Comparison of ENCODE assay signal across 19 cellular contexts in the genomic region with DNA sequence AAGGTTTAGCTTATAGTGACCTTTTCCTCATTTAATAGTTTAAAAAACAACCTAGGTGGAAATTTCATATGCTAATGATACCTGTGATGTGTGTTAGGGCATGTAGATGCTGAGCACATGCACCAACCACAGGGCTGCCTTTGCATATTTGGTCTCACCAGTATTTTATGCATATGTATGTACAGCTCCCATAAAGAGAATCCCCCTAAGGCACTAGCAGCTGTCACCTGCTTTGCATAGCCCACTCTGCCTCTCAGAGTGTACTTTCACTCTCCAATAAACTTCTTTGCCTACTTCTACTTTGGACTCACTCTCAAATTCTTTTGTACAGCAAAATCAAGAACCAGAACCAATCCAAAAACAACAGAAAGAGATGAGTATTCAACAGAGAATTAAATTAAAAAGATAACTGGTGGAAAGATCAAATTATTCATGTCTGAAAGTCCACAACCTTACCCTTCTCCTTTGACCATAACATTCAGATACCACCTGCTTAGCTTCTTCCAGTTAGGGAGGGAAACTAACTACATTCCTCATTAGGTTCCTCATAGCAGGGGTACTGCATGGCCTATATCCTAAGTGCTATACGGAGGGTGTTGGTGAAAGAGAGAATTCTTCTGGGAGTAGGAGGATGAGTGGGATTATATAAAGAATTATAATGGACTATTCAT.
A peak's percentile ranks its signal among the peaks of the same experiment; 100 is the strongest.
DNase-seq lines count a peak whose midpoint lies in the region; ATAC-seq and TF ChIP-seq lines count a peak whose summit lies in the region.
"Had no signal": no experiment of that assay in that cellular context is flagged by ENCODE, and none has a peak within 500 bp of the region (broad histone marks: within the 10 kb centered on the region; RNA-seq: fewer than 3 reads in every experiment).

No MANE protein-coding gene starts in this region.

- no peaks in the 10 kb centered on the region for H3K4me1 Mint-ChIP-seq in stimulated activated effector memory CD8-positive, alpha-beta T cell treated with anti-CD3 and anti-CD28 coated beads, Interleukin-12 subunit alpha, Interleukin-12 subunit beta, amount 100 ng/mL, for 72 hours
- H3K4me1 Mint-ChIP-seq in MCF 10A (ENCODE audit: insufficient read depth, unreplicated experiment) = no peaks in the 10 kb centered on the region
- H3K4me1 Mint-ChIP-seq: CD4-positive, CD25-positive, alpha-beta regulatory T cell; CD8-positive, alpha-beta memory T cell had no signal

- H3K36me3 ChIP-seq in SJCRH30 = no peaks in the 10 kb centered on the region
- H3K36me3 ChIP-seq: BE2C, HAP-1 had no signal

- no peaks in the 10 kb centered on the region for H3K27me3 Mint-ChIP-seq in MCF 10A (ENCODE audit: insufficient read depth, unreplicated experiment)
- H3K27me3 Mint-ChIP-seq: CD4-positive, CD25-positive, alpha-beta regulatory T cell; CD8-positive, alpha-beta memory T cell had no signal

- no peak overlapping the region for H3K27ac Mint-ChIP-seq in stimulated activated effector memory CD8-positive, alpha-beta T cell treated with anti-CD3 and anti-CD28 coated beads, Interleukin-12 subunit alpha, Interleukin-12 subunit beta, amount 100 ng/mL, for 72 hours
- no peak overlapping the region for H3K27ac Mint-ChIP-seq in MCF 10A (ENCODE audit: low read depth, unreplicated experiment)
- H3K27ac Mint-ChIP-seq: CD4-positive, CD25-positive, alpha-beta regulatory T cell; CD8-positive, alpha-beta memory T cell had no signal

- no peaks in the 10 kb centered on the region for H3K36me3 Mint-ChIP-seq in stimulated activated effector memory CD8-positive, alpha-beta T cell treated with anti-CD3 and anti-CD28 coated beads, Interleukin-12 subunit alpha, Interleukin-12 subunit beta, amount 100 ng/mL, for 72 hours
- no peaks in the 10 kb centered on the region for H3K36me3 Mint-ChIP-seq in MCF 10A (ENCODE audit: insufficient read depth, unreplicated experiment)
- H3K36me3 Mint-ChIP-seq: CD4-positive, CD25-positive, alpha-beta regulatory T cell; CD8-positive, alpha-beta memory T cell had no signal

- no peak overlapping the region for H3K4me3 ChIP-seq in SJCRH30
- H3K4me3 ChIP-seq: GM23248, HAP-1 had no signal

- peak overlapping the region; percentile 1; the same call in 1 of the 2 replicates for H3K27ac ChIP-seq in SJCRH30
- H3K27ac ChIP-seq: GM23248, HL-60 had no signal

- intact Hi-C loops in MCF 10A (cut with micrococcal nuclease) = no loop called here

- CTCF ChIA-PET in MCF 10A (lab: Yijun Ruan, JAX) = interaction anchor here (0.8 kb wide), 1 partner anchor 21 kb away, joined by 3 read pairs; no protein-coding TSS in a partner anchor

- in situ Hi-C loops in G401 (cut with HindIII; ENCODE audit: low sequenced_read_pairs) = no loop called here

- no peak for TF ChIP-seq CTCF in MCF 10A (IDR thresholded peaks at IDR 0.05; ENCODE audit: unreplicated experiment)
- no peak for TF ChIP-seq CTCF in GM20000 (IDR thresholded peaks at IDR 0.05; ENCODE audit: extremely low read depth, missing control alignments)

- peaks cover 13% of the 10 kb centered on the region for H3K4me1 ChIP-seq in SJCRH30
- H3K4me1 ChIP-seq: BE2C, HAP-1 had no signal

- no peak overlapping the region for H3K4me3 Mint-ChIP-seq in stimulated activated effector memory CD8-positive, alpha-beta T cell treated with anti-CD3 and anti-CD28 coated beads, Interleukin-12 subunit alpha, Interleukin-12 subunit beta, amount 100 ng/mL, for 72 hours
- H3K4me3 Mint-ChIP-seq in MCF 10A (ENCODE audit: unreplicated experiment) = no peak overlapping the region
- H3K4me3 Mint-ChIP-seq: CD8-positive, alpha-beta memory T cell had no signal

- DNase-seq in NCI-H526 (lab: John Stamatoyannopoulos, UW) (peak; percentile 87 to 90), SJCRH30 (peak; percentile 62 to 73), inferior parietal cortex (ENCODE audit: extremely low spot score) (peak; percentile 29), G401 (ENCODE audit: low spot score) (no peak), MCF 10A (ENCODE audit: unreplicated experiment) (no peak), GM20000 (ENCODE audit: low spot score) (no peak)
- DNase-seq in stimulated activated effector memory CD8-positive, alpha-beta T cell treated with anti-CD3 and anti-CD28 coated beads, Interleukin-12 subunit alpha, Interleukin-12 subunit beta, amount 100 ng/mL, for 72 hours (ENCODE audit: low spot score in 2 of 2) = no peak
- DNase-seq: ACHN; BE2C; C1 segment of cervical spinal cord; CD4-positive, CD25-positive, alpha-beta regulatory T cell; CD8-positive, alpha-beta memory T cell; DMS153; DMS79; GF-D8; GM23248 had no signal

- no TSS peak for BruUV-seq in MCF 10A (replicated peaks; lab: Mats Ljungman, UMichigan)

- ATAC-seq in stimulated activated effector memory CD8-positive, alpha-beta T cell treated with anti-CD3 and anti-CD28 coated beads, Interleukin-12 subunit alpha, Interleukin-12 subunit beta, amount 100 ng/mL, for 72 hours = peak; percentile 11
- no peak for ATAC-seq in HG02852 (IDR thresholded peaks at IDR 0.05; ENCODE audit: unreplicated experiment)

- no peaks in the 10 kb centered on the region for H3K9me3 ChIP-seq in SJCRH30 (replicated peaks)
- H3K9me3 ChIP-seq: BE2C, HAP-1 had no signal

- H3K27me3 ChIP-seq in SJCRH30 = no peaks in the 10 kb centered on the region
- H3K27me3 ChIP-seq: BE2C had no signal

- POLR2A ChIA-PET in MCF 10A (lab: Yijun Ruan, JAX) = no interaction called here

- peaks cover 2% of the 10 kb centered on the region for H3K9me3 Mint-ChIP-seq in stimulated activated effector memory CD8-positive, alpha-beta T cell treated with anti-CD3 and anti-CD28 coated beads, Interleukin-12 subunit alpha, Interleukin-12 subunit beta, amount 100 ng/mL, for 72 hours
- no peaks in the 10 kb centered on the region for H3K9me3 Mint-ChIP-seq in MCF 10A (ENCODE audit: unreplicated experiment)

Comparison
In these comparisons a context has a peak if more than half of its experiments do, and no peak if none do; other contexts are left out.
1. DNase-seq: peak in NCI-H526 (2 of 2), SJCRH30 (2 of 2) and inferior parietal cortex (single experiment); none in stimulated activated effector memory CD8-positive, alpha-beta T cell treated with anti-CD3 and anti-CD28 coated beads, Interleukin-12 subunit alpha, Interleukin-12 subunit beta, amount 100 ng/mL, for 72 hours (0 of 2), G401 (single experiment), MCF 10A (single experiment) and GM20000 (single experiment).